ENCODE assay signal across 27 cellular contexts in the genomic region with DNA sequence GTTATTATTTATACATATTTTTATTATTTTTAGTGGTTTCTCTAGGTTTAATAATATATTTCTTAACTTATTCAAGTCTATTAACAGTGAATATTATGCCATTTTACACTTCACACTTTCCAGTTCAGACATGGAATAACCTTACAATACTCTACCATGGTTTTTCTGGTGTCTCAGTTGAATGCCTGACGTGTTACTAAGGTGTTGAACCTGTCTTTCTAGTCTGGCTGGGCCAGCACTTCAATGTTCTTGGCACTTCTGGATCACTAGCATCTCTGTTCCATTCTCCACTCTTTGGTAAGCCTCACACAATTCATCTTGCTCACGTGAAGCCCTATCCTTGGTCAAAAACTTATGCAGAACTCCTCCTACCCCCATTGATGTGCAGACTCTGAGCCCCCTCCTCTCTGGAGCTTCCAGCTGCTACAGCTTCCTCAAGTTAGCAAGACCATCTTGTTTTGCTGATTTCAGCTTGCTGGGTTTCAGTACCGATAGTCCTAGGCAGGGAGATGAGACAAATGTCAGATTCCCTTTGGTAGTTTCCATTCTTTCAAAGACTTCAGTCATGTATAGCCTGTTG.
"Had no signal": no experiment of that assay in that cellular context is flagged by ENCODE, and none has a peak within 500 bp of the region (broad histone marks: within the 10 kb centered on the region; RNA-seq: fewer than 3 reads in every experiment).

No MANE protein-coding gene starts in this region.

- H3K9me3 ChIP-seq: right atrium auricular region, stomach, thyroid gland had no signal

- H3K4me3 ChIP-seq: right atrium auricular region, stomach, thyroid gland had no signal

- H3K9me3 Mint-ChIP-seq: activated CD4-positive, alpha-beta memory T cell treated with anti-CD3 and anti-CD28 coated beads, Interleukin-2, amount 10 ng/mL, durations not matched to agents 7 days and 5 days; activated CD4-positive, alpha-beta T cell treated with anti-CD3 and anti-CD28 coated beads, Interleukin-2, amount 10 ng/mL, durations not matched to agents 7 days and 5 days; activated naive CD4-positive, alpha-beta T cell treated with anti-CD3 and anti-CD28 coated beads, Interleukin-2, amount 10 ng/mL, durations not matched to agents 7 days and 5 days; activated T-cell treated with anti-CD3 and anti-CD28 coated beads, Interleukin-2, amount 50 U/mL, for 24 hours; central memory CD8-positive, alpha-beta T cell; memory B cell; neural crest cell; stimulated activated naive B cell treated with anti-CD40 and anti-IgM and Interleukin-4, amounts not matched to agents 10 μg/mL and 1 μg/mL and 100 μg/mL, for 72 hours had no signal

- H3K4me1 Mint-ChIP-seq: activated CD4-positive, alpha-beta memory T cell treated with anti-CD3 and anti-CD28 coated beads, Interleukin-2, amount 10 ng/mL, durations not matched to agents 7 days and 5 days; activated CD4-positive, alpha-beta T cell treated with anti-CD3 and anti-CD28 coated beads, Interleukin-2, amount 10 ng/mL, durations not matched to agents 7 days and 5 days; activated naive CD4-positive, alpha-beta T cell treated with anti-CD3 and anti-CD28 coated beads, Interleukin-2, amount 10 ng/mL, durations not matched to agents 7 days and 5 days; activated naive CD8-positive, alpha-beta T cell treated with anti-CD3 and anti-CD28 coated beads, Interleukin-2, amount 10 ng/mL, durations not matched to agents 7 days and 5 days; central memory CD8-positive, alpha-beta T cell; memory B cell; naive thymus-derived CD8-positive, alpha-beta T cell; neural crest cell; stimulated activated naive B cell treated with anti-CD40 and anti-IgM and Interleukin-4, amounts not matched to agents 10 μg/mL and 1 μg/mL and 100 μg/mL, for 72 hours had no signal

- H3K4me1 ChIP-seq: parathyroid adenoma, right atrium auricular region, stomach, thyroid gland had no signal

- DNase-seq: activated CD4-positive, alpha-beta memory T cell treated with anti-CD3 and anti-CD28 coated beads, Interleukin-2, amount 10 ng/mL, durations not matched to agents 7 days and 5 days; activated CD4-positive, alpha-beta T cell treated with anti-CD3 and anti-CD28 coated beads for 1 hour; activated CD4-positive, alpha-beta T cell treated with anti-CD3 and anti-CD28 coated beads, Interleukin-2, amount 10 ng/mL, durations not matched to agents 7 days and 5 days; activated CD8-positive, alpha-beta memory T cell treated with anti-CD3 and anti-CD28 coated beads, Interleukin-2, amount 50 U/mL, for 48 hours; activated gamma-delta T cell; activated naive CD4-positive, alpha-beta T cell treated with anti-CD3 and anti-CD28 coated beads, Interleukin-2, amount 10 ng/mL, durations not matched to agents 7 days and 5 days; activated naive CD8-positive, alpha-beta T cell treated with anti-CD3 and anti-CD28 coated beads, Interleukin-2, amount 10 ng/mL, durations not matched to agents 7 days and 5 days; activated T-cell treated with anti-CD3 and anti-CD28 coated beads, Interleukin-2, amount 50 U/mL, for 24 hours; brain microvascular endothelial cell; dermis blood vessel endothelial cell; effector CD4-positive, alpha-beta T cell; foreskin fibroblast; naive thymus-derived CD8-positive, alpha-beta T cell; nucleus accumbens; stimulated activated CD4-positive, alpha-beta T cell treated with anti-CD3 and anti-CD28 coated beads, Interleukin-15, amount 100 ng/mL, for 24 hours; stimulated activated CD4-positive, alpha-beta T cell treated with anti-CD3 and anti-CD28 coated beads, Interleukin-2, amount 100 ng/mL, for 24 hours; stimulated activated naive B cell treated with anti-CD40 and anti-IgM and Interleukin-4, amounts not matched to agents 10 μg/mL and 1 μg/mL and 100 μg/mL, for 72 hours; stomach; T-helper 2 cell; thyroid gland had no signal

- H3K27ac ChIP-seq: brain microvascular endothelial cell, parathyroid adenoma, right atrium auricular region, stomach, thyroid gland had no signal

- H3K4me3 Mint-ChIP-seq: activated CD4-positive, alpha-beta memory T cell treated with anti-CD3 and anti-CD28 coated beads, Interleukin-2, amount 10 ng/mL, durations not matched to agents 7 days and 5 days; activated CD4-positive, alpha-beta T cell treated with anti-CD3 and anti-CD28 coated beads, Interleukin-2, amount 10 ng/mL, durations not matched to agents 7 days and 5 days; activated naive CD4-positive, alpha-beta T cell treated with anti-CD3 and anti-CD28 coated beads, Interleukin-2, amount 10 ng/mL, durations not matched to agents 7 days and 5 days; activated naive CD8-positive, alpha-beta T cell treated with anti-CD3 and anti-CD28 coated beads, Interleukin-2, amount 10 ng/mL, durations not matched to agents 7 days and 5 days; activated T-cell treated with anti-CD3 and anti-CD28 coated beads, Interleukin-2, amount 50 U/mL, for 24 hours; central memory CD8-positive, alpha-beta T cell; memory B cell; naive thymus-derived CD8-positive, alpha-beta T cell; neural crest cell; stimulated activated naive B cell treated with anti-CD40 and anti-IgM and Interleukin-4, amounts not matched to agents 10 μg/mL and 1 μg/mL and 100 μg/mL, for 72 hours had no signal

- H3K79me2 ChIP-seq: parathyroid adenoma had no signal

- FAIRE-seq: astrocyte, endometrium had no signal

- H3K36me3 Mint-ChIP-seq: activated naive CD4-positive, alpha-beta T cell treated with anti-CD3 and anti-CD28 coated beads, Interleukin-2, amount 10 ng/mL, durations not matched to agents 7 days and 5 days; activated naive CD8-positive, alpha-beta T cell treated with anti-CD3 and anti-CD28 coated beads, Interleukin-2, amount 10 ng/mL, durations not matched to agents 7 days and 5 days; memory B cell; naive thymus-derived CD8-positive, alpha-beta T cell; stimulated activated naive B cell treated with anti-CD40 and anti-IgM and Interleukin-4, amounts not matched to agents 10 μg/mL and 1 μg/mL and 100 μg/mL, for 72 hours had no signal

- H3K27me3 ChIP-seq: brain microvascular endothelial cell, right atrium auricular region, stomach, thyroid gland had no signal

- H3K27me3 Mint-ChIP-seq: activated CD4-positive, alpha-beta memory T cell treated with anti-CD3 and anti-CD28 coated beads, Interleukin-2, amount 10 ng/mL, durations not matched to agents 7 days and 5 days; activated naive CD4-positive, alpha-beta T cell treated with anti-CD3 and anti-CD28 coated beads, Interleukin-2, amount 10 ng/mL, durations not matched to agents 7 days and 5 days; activated T-cell treated with anti-CD3 and anti-CD28 coated beads, Interleukin-2, amount 50 U/mL, for 24 hours; central memory CD8-positive, alpha-beta T cell; stimulated activated naive B cell treated with anti-CD40 and anti-IgM and Interleukin-4, amounts not matched to agents 10 μg/mL and 1 μg/mL and 100 μg/mL, for 72 hours had no signal

- ATAC-seq: naive thymus-derived CD8-positive, alpha-beta T cell; stimulated activated naive B cell treated with anti-CD40 and anti-IgM and Interleukin-4, amounts not matched to agents 10 μg/mL and 1 μg/mL and 100 μg/mL, for 72 hours had no signal

- H3K27ac Mint-ChIP-seq: activated CD4-positive, alpha-beta memory T cell treated with anti-CD3 and anti-CD28 coated beads, Interleukin-2, amount 10 ng/mL, durations not matched to agents 7 days and 5 days; activated CD4-positive, alpha-beta T cell treated with anti-CD3 and anti-CD28 coated beads, Interleukin-2, amount 10 ng/mL, durations not matched to agents 7 days and 5 days; activated naive CD4-positive, alpha-beta T cell treated with anti-CD3 and anti-CD28 coated beads, Interleukin-2, amount 10 ng/mL, durations not matched to agents 7 days and 5 days; activated naive CD8-positive, alpha-beta T cell treated with anti-CD3 and anti-CD28 coated beads, Interleukin-2, amount 10 ng/mL, durations not matched to agents 7 days and 5 days; activated T-cell treated with anti-CD3 and anti-CD28 coated beads, Interleukin-2, amount 50 U/mL, for 24 hours; memory B cell; stimulated activated naive B cell treated with anti-CD40 and anti-IgM and Interleukin-4, amounts not matched to agents 10 μg/mL and 1 μg/mL and 100 μg/mL, for 72 hours had no signal

- H2AFZ ChIP-seq: parathyroid adenoma had no signal

- H3K36me3 ChIP-seq: brain microvascular endothelial cell, right atrium auricular region, stomach, thyroid gland had no signal

- H3K9ac ChIP-seq: parathyroid adenoma had no signal
